Comparison of ENCODE assay signal across 9 cellular contexts in the genomic region with DNA sequence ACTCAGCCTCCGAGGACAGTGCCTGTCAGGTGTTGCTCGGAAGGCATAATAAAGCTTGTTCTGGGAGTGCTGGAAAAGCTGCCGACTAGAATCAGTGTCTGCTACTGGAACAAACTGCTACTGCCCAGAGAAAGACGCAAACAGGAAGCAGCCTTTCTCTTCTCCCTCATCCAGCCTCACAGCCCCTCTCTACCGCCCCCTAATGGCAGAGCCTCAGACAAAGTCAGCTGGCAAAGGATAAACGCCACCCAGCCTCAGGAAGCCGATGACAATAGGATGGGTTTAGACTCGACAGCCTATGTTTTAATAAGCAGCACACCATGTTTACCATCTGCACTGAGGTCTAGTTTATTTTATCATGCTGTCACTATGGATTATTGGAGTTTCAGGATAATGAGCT.
DNase-seq lines count a peak whose midpoint lies in the region; ATAC-seq, FAIRE-seq and TF ChIP-seq lines count a peak whose summit lies in the region.
"Had no signal": no experiment of that assay in that cellular context is flagged by ENCODE, and none has a peak within 500 bp of the region (broad histone marks: within the 10 kb centered on the region; RNA-seq: fewer than 3 reads in every experiment).

No MANE protein-coding gene starts in this region.

- POLR2A ChIA-PET in SK-N-SH (lab: Yijun Ruan, JAX) (interaction anchor here (0.6 kb wide), 1 partner anchor 14 kb away, joined by 3 read pairs; no protein-coding TSS in a partner anchor), endothelial cell of umbilical vein (lab: Charles Lee) (interaction anchor here (1.5 kb wide), 1 partner anchor 10 kb away, joined by 4 read pairs; no protein-coding TSS in a partner anchor)
- POLR2A ChIA-PET in naive thymus-derived CD8-positive, alpha-beta T cell (lab: Charles Lee) = no interaction called here

- H3K79me1 ChIP-seq in trophoblast cell (ENCODE audit: low read length) = peaks cover 44% of the 10 kb centered on the region

- no peaks in the 10 kb centered on the region for H3K9me2 ChIP-seq in SK-N-SH

- no TSS peak for BruUV-seq in endothelial cell of umbilical vein (replicated peaks; lab: Mats Ljungman, UMichigan)

- intact Hi-C loops in endothelial cell of umbilical vein (cut with micrococcal nuclease) = no loop called here

- H3K9me3 Mint-ChIP-seq in naive thymus-derived CD8-positive, alpha-beta T cell = peaks cover 10 to 39% (median 24%) of the 10 kb centered on the region in 9 donors

- H2AFZ ChIP-seq in SK-N-SH (ENCODE audit: low read depth) (no peak overlapping the region), endothelial cell of umbilical vein (ENCODE audit: low read depth, low read length) (no peak overlapping the region), trophoblast cell (ENCODE audit: insufficient read depth, low read length, poor library complexity) (no peak overlapping the region)

- 73% methylated on average over 7 of the region's 8 CpGs for WGBS in SK-N-SH (ENCODE audit: low lambda C conversion rate)
- no CpG with 5 or more reads among the region's 8 CpGs for WGBS in trophoblast cell (ENCODE audit: extremely low coverage, insufficient coverage, insufficient read length)

- peaks cover 4 to 6% of the 10 kb centered on the region in 2 experiments; a peak in 3 of 4 replicates for H3K4me1 ChIP-seq in SK-N-SH (ENCODE audit: control insufficient read depth in 1 of 2, insufficient read depth in 2 of 2, low read depth in 1 of 2, low read length in 1 of 2)
- no peaks in the 10 kb centered on the region for H3K4me1 ChIP-seq in endothelial cell of umbilical vein (ENCODE audit: control insufficient read depth, extremely low read depth, insufficient read depth, low read length)
- peaks cover 4 to 5% of the 10 kb centered on the region in 2 experiments for H3K4me1 ChIP-seq in trophoblast cell (ENCODE audit: control insufficient read depth in 1 of 2, insufficient read depth in 2 of 2, low read length in 2 of 2)

- H3K9me3 ChIP-seq in SK-N-SH = peaks cover 4% of the 10 kb centered on the region; the same call in 1 of the 2 replicates
- no peaks in the 10 kb centered on the region for H3K9me3 ChIP-seq in endothelial cell of umbilical vein (replicated peaks; ENCODE audit: control insufficient read depth, insufficient read depth, low read length)
- peaks cover 3% of the 10 kb centered on the region for H3K9me3 ChIP-seq in trophoblast cell (ENCODE audit: insufficient read depth, low read depth, low read length)

- H3K4me1 Mint-ChIP-seq in naive thymus-derived CD8-positive, alpha-beta T cell = no peaks in the 10 kb centered on the region

- TF ChIP-seq EP300 in SK-N-SH (IDR thresholded peaks at IDR 0.05; ENCODE audit: borderline replicate concordance in 1 of 2, low read depth in 1 of 2, low read length in 1 of 2) = no peak

- peaks cover 0 to 15% (median 0%) of the 10 kb centered on the region in 3 donors for H3K36me3 Mint-ChIP-seq in naive thymus-derived CD8-positive, alpha-beta T cell

- H3K27ac ChIP-seq in SK-N-SH (ENCODE audit: low read depth in 2 of 2, low read length in 1 of 2) = no peak overlapping the region
- H3K27ac ChIP-seq in endothelial cell of umbilical vein (ENCODE audit: insufficient read depth, low read depth, low read length) = no peak overlapping the region
- peak overlapping the region; percentile 50 for H3K27ac ChIP-seq in trophoblast cell (ENCODE audit: low read depth, low read length)

- peak overlapping the region; percentile 94 for H4K91ac ChIP-seq in trophoblast cell (ENCODE audit: low read depth, low read length)

- H3F3A ChIP-seq in SK-N-SH (replicated peaks; ENCODE audit: insufficient read depth) = peaks cover 3% of the 10 kb centered on the region

- no peaks in the 10 kb centered on the region for H3K27me3 Mint-ChIP-seq in naive thymus-derived CD8-positive, alpha-beta T cell

- H3K27ac Mint-ChIP-seq in naive thymus-derived CD8-positive, alpha-beta T cell = peak overlapping the region in 1 of 10 donors; percentile 34

- no peak for DNase-seq in SK-N-SH
- peak; percentile 4 for DNase-seq in MV-4-11 (lab: John Stamatoyannopoulos, UW)
- DNase-seq in endothelial cell of umbilical vein (ENCODE audit: low read depth, low spot score) = peak; percentile 42
- DNase-seq in trophoblast cell = peak; percentile 47 to 73
- DNase-seq in NCI-H226 = no peak
- no peak for DNase-seq in naive thymus-derived CD8-positive, alpha-beta T cell

- H3K9ac ChIP-seq in SK-N-SH (no peak overlapping the region), endothelial cell of umbilical vein (replicated peaks; ENCODE audit: extremely low read depth, insufficient read depth, low read length) (no peak overlapping the region), trophoblast cell (ENCODE audit: low read length) (no peak overlapping the region)

- no peak overlapping the region for H3K4me3 Mint-ChIP-seq in naive thymus-derived CD8-positive, alpha-beta T cell

- peak overlapping the region; percentile 46 for H3K18ac ChIP-seq in trophoblast cell (ENCODE audit: low read length)

- H3K4ac ChIP-seq in trophoblast cell (ENCODE audit: low read depth, low read length) = no peak overlapping the region

- H4K20me1 ChIP-seq in SK-N-SH (ENCODE audit: insufficient read depth) (no peaks in the 10 kb centered on the region), endothelial cell of umbilical vein (replicated peaks; ENCODE audit: control insufficient read depth, extremely low read depth, insufficient read depth, low read length) (no peaks in the 10 kb centered on the region)

- no peak for ATAC-seq in SK-N-SH treated with all-trans-retinoic acid at 6 μM for 48 hours
- ATAC-seq in HG03442 (IDR thresholded peaks at IDR 0.05; ENCODE audit: unreplicated experiment) = no peak
- ATAC-seq in naive thymus-derived CD8-positive, alpha-beta T cell = no peak

- FAIRE-seq in endothelial cell of umbilical vein (lab: Jason Lieb, UNC) = no peak
- FAIRE-seq: endometrium had no signal

- peak overlapping the region; percentile 64 for H2AK5ac ChIP-seq in trophoblast cell (ENCODE audit: low read length)

- CTCF ChIA-PET in SK-N-SH (lab: Yijun Ruan, JAX) (interaction anchor here (0.7 to 3.3 kb wide), 4 partner anchors 10 to 456 kb away, joined by 3 to 15 read pairs (median 7); no protein-coding TSS in a partner anchor), endothelial cell of umbilical vein (lab: Charles Lee) (interaction anchor here (0.7 to 2.9 kb wide), 12 partner anchors 10 to 456 kb away, joined by 3 to 19 read pairs (median 4); partner anchors contain the start of gene BAMBI)

- no peak for TF ChIP-seq POLR2A in endothelial cell of umbilical vein (IDR thresholded peaks at IDR 0.05; ENCODE audit: low read depth, low read length)

- H4K8ac ChIP-seq in trophoblast cell (ENCODE audit: low read depth, low read length) = peak overlapping the region; percentile 1

- no peak overlapping the region for H3K4me3 ChIP-seq in SK-N-SH (ENCODE audit: low read depth in 2 of 2, low read length in 1 of 2)
- H3K4me3 ChIP-seq in endothelial cell of umbilical vein (replicated peaks in 1 of 3; ENCODE audit: insufficient read depth in 1 of 3, low read depth in 1 of 3, low read length in 3 of 3) = no peak overlapping the region
- no peak overlapping the region for H3K4me3 ChIP-seq in trophoblast cell (ENCODE audit: low read depth, low read length)

- H3K23ac ChIP-seq in trophoblast cell (ENCODE audit: low read length) = no peak overlapping the region

- H3K79me2 ChIP-seq in SK-N-SH (ENCODE audit: insufficient read depth) (no peaks in the 10 kb centered on the region), endothelial cell of umbilical vein (ENCODE audit: control insufficient read depth, insufficient read depth, low read length) (no peaks in the 10 kb centered on the region), trophoblast cell (ENCODE audit: control insufficient read depth, insufficient read depth, low read length, poor library complexity) (no peaks in the 10 kb centered on the region)

- H2BK120ac ChIP-seq in trophoblast cell (ENCODE audit: insufficient read depth, low read length, poor library complexity) = peak overlapping the region; percentile 93

- H3K27me3 ChIP-seq in SK-N-SH (ENCODE audit: insufficient read depth) (no peaks in the 10 kb centered on the region), endothelial cell of umbilical vein (ENCODE audit: control insufficient read depth in 2 of 2, insufficient read depth in 2 of 2, low read length in 2 of 2) (peaks cover 0 to 5% of the 10 kb centered on the region in 2 experiments), trophoblast cell (ENCODE audit: insufficient read depth, low read length) (no peaks in the 10 kb centered on the region)

- TF ChIP-seq CTCF in SK-N-SH (IDR thresholded peaks at IDR 0.05) (peak; percentile 28; the same call in 1 of the 2 replicates), endothelial cell of umbilical vein (IDR thresholded peaks at IDR 0.05; ENCODE audit: extremely low read depth in 1 of 2, insufficient read depth in 1 of 2, low read depth in 1 of 2, low read length in 2 of 2) (peak; percentile 62 to 66)

- H4K12ac ChIP-seq in trophoblast cell (ENCODE audit: low read depth, low read length) = no peak overlapping the region

- peak overlapping the region; percentile 83 for H2BK12ac ChIP-seq in trophoblast cell (ENCODE audit: low read length)

- H2BK5ac ChIP-seq in trophoblast cell (ENCODE audit: low read depth, low read length, poor library complexity) = peak overlapping the region; percentile 91

- no peak for TF ChIP-seq RAD21 in SK-N-SH (IDR thresholded peaks at IDR 0.05; ENCODE audit: low read length)

- H3K9me1 ChIP-seq in endothelial cell of umbilical vein (replicated peaks; ENCODE audit: control insufficient read depth, extremely low read depth, insufficient read depth, low read length) = no peaks in the 10 kb centered on the region

- peak overlapping the region; percentile 57 for H3K14ac ChIP-seq in trophoblast cell (ENCODE audit: low read length)

- H3K4me2 ChIP-seq in SK-N-SH = no peak overlapping the region
- H3K4me2 ChIP-seq in endothelial cell of umbilical vein (ENCODE audit: insufficient read depth, low read length) = no peak overlapping the region
- no peak overlapping the region for H3K4me2 ChIP-seq in trophoblast cell (ENCODE audit: low read length)

- dilution Hi-C loops in endothelial cell of umbilical vein (cut with MboI; ENCODE audit: extremely low pct_ligation_motif_present, low sequenced_read_pairs) = no loop called here

- H3K36me3 ChIP-seq in SK-N-SH (replicated peaks in 1 of 2; ENCODE audit: control insufficient read depth in 1 of 2, insufficient read depth in 2 of 2, low read length in 1 of 2) (no peaks in the 10 kb centered on the region), endothelial cell of umbilical vein (ENCODE audit: control insufficient read depth in 2 of 2, extremely low read depth in 1 of 2, insufficient read depth in 2 of 2, low read length in 2 of 2) (no peaks in the 10 kb centered on the region), trophoblast cell (ENCODE audit: control insufficient read depth in 1 of 2, insufficient read depth in 2 of 2, low read length in 2 of 2) (peaks cover 3% of the 10 kb centered on the region in 2 experiments)

TF ChIP-seq in SK-N-SH, 30 proteins besides CTCF, POLR2A, EP300 and RAD21 (continues in another document):
- no peak for TF ChIP-seq JUND (IDR thresholded peaks at IDR 0.05)

TF ChIP-seq in SK-N-SH treated with all-trans-retinoic acid at 6 μM for 48 hours, 23 proteins besides CTCF, POLR2A, EP300 and RAD21 (continues in another document):
- no peak for TF ChIP-seq TOX (CRISPR knock-in tag; IDR thresholded peaks at IDR 0.05; ENCODE audit: borderline replicate concordance)

TF ChIP-seq in endothelial cell of umbilical vein, 7 proteins besides CTCF, POLR2A, EP300 and RAD21 (continues in another document):
- no peak for TF ChIP-seq JUN (IDR thresholded peaks at IDR 0.05; ENCODE audit: borderline replicate concordance, insufficient read depth, insufficient read length, low read depth)

Comparison
In these comparisons a context has a peak if more than half of its experiments do, and no peak if none do; other contexts are left out.
1. DNase-seq: peak in MV-4-11 (single experiment), endothelial cell of umbilical vein (single experiment) and trophoblast cell (2 of 2); none in SK-N-SH (single experiment), NCI-H226 (single experiment) and naive thymus-derived CD8-positive, alpha-beta T cell (0 of 10).